15 cellular contexts compared by ENCODE assay signal in genomic region chr10:11191673-11192072, GRCh38.
DNase-seq lines count a peak whose midpoint lies in the region; ATAC-seq, FAIRE-seq and TF ChIP-seq lines count a peak whose summit lies in the region.
"Had no signal": no experiment of that assay in that cellular context is flagged by ENCODE, and none has a peak within 500 bp of the region (broad histone marks: within the 10 kb centered on the region; RNA-seq: fewer than 3 reads in every experiment).

No MANE protein-coding gene starts in this region.

- peaks cover 82% of the 10 kb centered on the region for H3K36me3 ChIP-seq in CD4-positive, CD25-positive, alpha-beta regulatory T cell (ENCODE audit: control insufficient read depth, insufficient read depth, low read length)
- H3K36me3 ChIP-seq in endodermal cell (ENCODE audit: control insufficient read depth, insufficient read depth, low read length): peaks cover 44% of the 10 kb centered on the region

- ATAC-seq in CD4-positive, CD25-positive, alpha-beta regulatory T cell (ENCODE audit: low read depth in 2 of 2): no peak
- ATAC-seq in natural killer cell: no peak
- ATAC-seq in HG03442 (IDR thresholded peaks at IDR 0.05; ENCODE audit: unreplicated experiment): no peak
- ATAC-seq: activated T-cell treated with anti-CD3 and anti-CD28 coated beads, Interleukin-2, amount 50 U/mL, for 4 hours; K562 had no signal

- FAIRE-seq in GM18507 (lab: Jason Lieb, UNC) (peak; percentile 9), urothelium cell line (lab: Jason Lieb, UNC) (no peak)
- FAIRE-seq: K562 had no signal

- peak overlapping the region; percentile 32 to 91 (median 87) for H3K27ac Mint-ChIP-seq in CD4-positive, CD25-positive, alpha-beta regulatory T cell
- H3K27ac Mint-ChIP-seq in dendritic cell treated with granulocyte-macrophage colony-stimulating factor and Interleukin-4, amounts not matched to agents 40 ng/mL and 50 ng/mL, for 4 days: peak overlapping the region; percentile 81
- H3K27ac Mint-ChIP-seq in natural killer cell (no peak overlapping the region), endodermal cell (no peak overlapping the region)

- intact Hi-C loops in dendritic cell treated with granulocyte-macrophage colony-stimulating factor and Interleukin-4, amounts not matched to agents 40 ng/mL and 50 ng/mL, for 4 days (cut with micrococcal nuclease): loop anchor here (2.0 to 5.0 kb wide), 2 partner anchors 15 to 66 kb away; no protein-coding TSS in a partner anchor
- intact Hi-C loops in natural killer cell (cut with micrococcal nuclease): no loop called here

- TF ChIP-seq CTCF in natural killer cell (IDR thresholded peaks at IDR 0.05): no peak
- no peak for TF ChIP-seq CTCF in endodermal cell (conservative IDR thresholded peaks at IDR 0.05)

- H3K27me3 Mint-ChIP-seq in CD4-positive, CD25-positive, alpha-beta regulatory T cell: no peaks in the 10 kb centered on the region
- H3K27me3 Mint-ChIP-seq in dendritic cell treated with granulocyte-macrophage colony-stimulating factor and Interleukin-4, amounts not matched to agents 40 ng/mL and 50 ng/mL, for 4 days: no peaks in the 10 kb centered on the region
- H3K27me3 Mint-ChIP-seq in natural killer cell (ENCODE audit: low read depth in 2 of 2) (no peaks in the 10 kb centered on the region), endodermal cell (ENCODE audit: insufficient read depth) (no peaks in the 10 kb centered on the region)

- no peaks in the 10 kb centered on the region for H3K9me3 ChIP-seq in CD4-positive, CD25-positive, alpha-beta regulatory T cell (ENCODE audit: control insufficient read depth in 2 of 2, low read length in 2 of 2)
- H3K9me3 ChIP-seq in endodermal cell (ENCODE audit: control insufficient read depth, low read length): no peaks in the 10 kb centered on the region

- peaks cover 0 to 2% (median 0%) of the 10 kb centered on the region in 7 donors for H3K9me3 Mint-ChIP-seq in CD4-positive, CD25-positive, alpha-beta regulatory T cell
- H3K9me3 Mint-ChIP-seq in dendritic cell treated with granulocyte-macrophage colony-stimulating factor and Interleukin-4, amounts not matched to agents 40 ng/mL and 50 ng/mL, for 4 days: no peaks in the 10 kb centered on the region
- H3K9me3 Mint-ChIP-seq in natural killer cell (no peaks in the 10 kb centered on the region), endodermal cell (no peaks in the 10 kb centered on the region)
- H3K9me3 Mint-ChIP-seq: activated T-cell treated with anti-CD3 and anti-CD28 coated beads, Interleukin-2, amount 50 U/mL, for 4 hours had no signal

- no peak overlapping the region for H3K9ac ChIP-seq in endodermal cell (ENCODE audit: extremely low read depth, low read length, poor library complexity, severe bottlenecking)

- H3K4me3 ChIP-seq in CD4-positive, CD25-positive, alpha-beta regulatory T cell (ENCODE audit: low read depth, low read length): peak overlapping the region; percentile 56
- H3K4me3 ChIP-seq in endodermal cell (ENCODE audit: low read length): no peak overlapping the region
- H3K4me3 ChIP-seq: K562 had no signal

- H3K4me1 Mint-ChIP-seq in CD4-positive, CD25-positive, alpha-beta regulatory T cell: peaks cover 52 to 98% (median 88%) of the 10 kb centered on the region in 4 donors
- H3K4me1 Mint-ChIP-seq in dendritic cell treated with granulocyte-macrophage colony-stimulating factor and Interleukin-4, amounts not matched to agents 40 ng/mL and 50 ng/mL, for 4 days (ENCODE audit: low read depth): peaks cover 94% of the 10 kb centered on the region
- peaks cover 95 to 97% of the 10 kb centered on the region in 2 donors for H3K4me1 Mint-ChIP-seq in natural killer cell
- H3K4me1 Mint-ChIP-seq in endodermal cell: peaks cover 29% of the 10 kb centered on the region

- peaks cover 93% of the 10 kb centered on the region for H3K4me1 ChIP-seq in CD4-positive, CD25-positive, alpha-beta regulatory T cell (ENCODE audit: control insufficient read depth, insufficient read depth, low read length, poor library complexity, severe bottlenecking)
- peaks cover 7% of the 10 kb centered on the region for H3K4me1 ChIP-seq in endodermal cell (ENCODE audit: control insufficient read depth, insufficient read depth, low read length)

- H3K27me3 ChIP-seq in CD4-positive, CD25-positive, alpha-beta regulatory T cell (ENCODE audit: control insufficient read depth, insufficient read depth, low read length): no peaks in the 10 kb centered on the region
- H3K27me3 ChIP-seq in endodermal cell (ENCODE audit: control insufficient read depth, insufficient read depth, low read length, poor library complexity, severe bottlenecking): no peaks in the 10 kb centered on the region

- H3K4me3 Mint-ChIP-seq in CD4-positive, CD25-positive, alpha-beta regulatory T cell: peak overlapping the region; percentile 70 to 85 (median 79)
- peak overlapping the region; percentile 1 for H3K4me3 Mint-ChIP-seq in dendritic cell treated with granulocyte-macrophage colony-stimulating factor and Interleukin-4, amounts not matched to agents 40 ng/mL and 50 ng/mL, for 4 days
- H3K4me3 Mint-ChIP-seq in natural killer cell (peak overlapping the region; percentile 79), endodermal cell (no peak overlapping the region)
- H3K4me3 Mint-ChIP-seq: activated T-cell treated with anti-CD3 and anti-CD28 coated beads, Interleukin-2, amount 50 U/mL, for 4 hours had no signal

- no peak for DNase-seq in CD4-positive, CD25-positive, alpha-beta regulatory T cell
- no peak for DNase-seq in GM18507 (ENCODE audit: extremely low spot score, insufficient read length, low read depth)
- no peak for DNase-seq in natural killer cell
- DNase-seq in endodermal cell: no peak
- DNase-seq in urothelium cell line (ENCODE audit: low spot score): no peak
- DNase-seq: activated CD4-positive, alpha-beta T cell treated with anti-CD3 and anti-CD28 coated beads for 48 hours; activated T-cell treated with anti-CD3 and anti-CD28 coated beads, Interleukin-2, amount 50 U/mL, for 4 hours; DND-41; effector CD4-positive, alpha-beta T cell; NCI-H1048; stimulated activated CD4-positive, alpha-beta T cell treated with anti-CD3 and anti-CD28 coated beads, Interleukin-15, amount 100 ng/mL, for 24 hours had no signal

- H3K27ac ChIP-seq in CD4-positive, CD25-positive, alpha-beta regulatory T cell (ENCODE audit: insufficient read depth, low read length, poor library complexity, severe bottlenecking): peak overlapping the region; percentile 53
- H3K27ac ChIP-seq in endodermal cell (ENCODE audit: low read depth, low read length): no peak overlapping the region
- H3K27ac ChIP-seq: C4-2B had no signal

- WGBS in endodermal cell (ENCODE audit: insufficient coverage in 1 of 2, insufficient read length in 1 of 2), 2 experiments: 88 to 100% methylated on average over 1 to 5 of the region's 5 CpGs

- peaks cover 58% of the 10 kb centered on the region for H3K36me3 Mint-ChIP-seq in CD4-positive, CD25-positive, alpha-beta regulatory T cell
- H3K36me3 Mint-ChIP-seq in dendritic cell treated with granulocyte-macrophage colony-stimulating factor and Interleukin-4, amounts not matched to agents 40 ng/mL and 50 ng/mL, for 4 days (ENCODE audit: low read depth): peaks cover 83% of the 10 kb centered on the region
- H3K36me3 Mint-ChIP-seq in natural killer cell (peaks cover 28% of the 10 kb centered on the region), endodermal cell (ENCODE audit: low read depth) (peaks cover 36% of the 10 kb centered on the region)

Comparison
In these comparisons a context has a peak if more than half of its experiments do, and no peak if none do; other contexts are left out.
1. H3K27ac Mint-ChIP-seq: peak in CD4-positive, CD25-positive, alpha-beta regulatory T cell (3 of 3) and dendritic cell treated with granulocyte-macrophage colony-stimulating factor and Interleukin-4, amounts not matched to agents 40 ng/mL and 50 ng/mL, for 4 days (single experiment); none in natural killer cell (0 of 2) and endodermal cell (single experiment).